1 cellular context compared by ENCODE assay signal in genomic region chr11:66279092-66279797, GRCh38.
TF ChIP-seq lines count a peak whose summit lies in the region.

No MANE protein-coding gene starts in this region.

TF ChIP-seq in GM23338, 12 proteins besides CTCF, POLR2A, EP300 and RAD21:
- TF ChIP-seq ZNF331 (CRISPR knock-in tag; IDR thresholded peaks at IDR 0.05; ENCODE audit: low read depth) (no peak), CREB1 (CRISPR knock-in tag; IDR thresholded peaks at IDR 0.05; ENCODE audit: low read depth) (no peak), JUNB (IDR thresholded peaks at IDR 0.05; ENCODE audit: unreplicated experiment) (no peak), EZH2 (IDR thresholded peaks at IDR 0.05; ENCODE audit: low read depth, unreplicated experiment) (no peak), EZH2phosphoT487 (IDR thresholded peaks at IDR 0.05; ENCODE audit: unreplicated experiment) (no peak), POLR2AphosphoS5 (IDR thresholded peaks at IDR 0.05; ENCODE audit: low read depth) (no peak), REST (IDR thresholded peaks at IDR 0.05; ENCODE audit: unreplicated experiment) (no peak), STAT1 (IDR thresholded peaks at IDR 0.05; ENCODE audit: unreplicated experiment) (no peak), ZNF114 (CRISPR knock-in tag; IDR thresholded peaks at IDR 0.05) (no peak)
- TF ChIP-seq, protein P1, sequence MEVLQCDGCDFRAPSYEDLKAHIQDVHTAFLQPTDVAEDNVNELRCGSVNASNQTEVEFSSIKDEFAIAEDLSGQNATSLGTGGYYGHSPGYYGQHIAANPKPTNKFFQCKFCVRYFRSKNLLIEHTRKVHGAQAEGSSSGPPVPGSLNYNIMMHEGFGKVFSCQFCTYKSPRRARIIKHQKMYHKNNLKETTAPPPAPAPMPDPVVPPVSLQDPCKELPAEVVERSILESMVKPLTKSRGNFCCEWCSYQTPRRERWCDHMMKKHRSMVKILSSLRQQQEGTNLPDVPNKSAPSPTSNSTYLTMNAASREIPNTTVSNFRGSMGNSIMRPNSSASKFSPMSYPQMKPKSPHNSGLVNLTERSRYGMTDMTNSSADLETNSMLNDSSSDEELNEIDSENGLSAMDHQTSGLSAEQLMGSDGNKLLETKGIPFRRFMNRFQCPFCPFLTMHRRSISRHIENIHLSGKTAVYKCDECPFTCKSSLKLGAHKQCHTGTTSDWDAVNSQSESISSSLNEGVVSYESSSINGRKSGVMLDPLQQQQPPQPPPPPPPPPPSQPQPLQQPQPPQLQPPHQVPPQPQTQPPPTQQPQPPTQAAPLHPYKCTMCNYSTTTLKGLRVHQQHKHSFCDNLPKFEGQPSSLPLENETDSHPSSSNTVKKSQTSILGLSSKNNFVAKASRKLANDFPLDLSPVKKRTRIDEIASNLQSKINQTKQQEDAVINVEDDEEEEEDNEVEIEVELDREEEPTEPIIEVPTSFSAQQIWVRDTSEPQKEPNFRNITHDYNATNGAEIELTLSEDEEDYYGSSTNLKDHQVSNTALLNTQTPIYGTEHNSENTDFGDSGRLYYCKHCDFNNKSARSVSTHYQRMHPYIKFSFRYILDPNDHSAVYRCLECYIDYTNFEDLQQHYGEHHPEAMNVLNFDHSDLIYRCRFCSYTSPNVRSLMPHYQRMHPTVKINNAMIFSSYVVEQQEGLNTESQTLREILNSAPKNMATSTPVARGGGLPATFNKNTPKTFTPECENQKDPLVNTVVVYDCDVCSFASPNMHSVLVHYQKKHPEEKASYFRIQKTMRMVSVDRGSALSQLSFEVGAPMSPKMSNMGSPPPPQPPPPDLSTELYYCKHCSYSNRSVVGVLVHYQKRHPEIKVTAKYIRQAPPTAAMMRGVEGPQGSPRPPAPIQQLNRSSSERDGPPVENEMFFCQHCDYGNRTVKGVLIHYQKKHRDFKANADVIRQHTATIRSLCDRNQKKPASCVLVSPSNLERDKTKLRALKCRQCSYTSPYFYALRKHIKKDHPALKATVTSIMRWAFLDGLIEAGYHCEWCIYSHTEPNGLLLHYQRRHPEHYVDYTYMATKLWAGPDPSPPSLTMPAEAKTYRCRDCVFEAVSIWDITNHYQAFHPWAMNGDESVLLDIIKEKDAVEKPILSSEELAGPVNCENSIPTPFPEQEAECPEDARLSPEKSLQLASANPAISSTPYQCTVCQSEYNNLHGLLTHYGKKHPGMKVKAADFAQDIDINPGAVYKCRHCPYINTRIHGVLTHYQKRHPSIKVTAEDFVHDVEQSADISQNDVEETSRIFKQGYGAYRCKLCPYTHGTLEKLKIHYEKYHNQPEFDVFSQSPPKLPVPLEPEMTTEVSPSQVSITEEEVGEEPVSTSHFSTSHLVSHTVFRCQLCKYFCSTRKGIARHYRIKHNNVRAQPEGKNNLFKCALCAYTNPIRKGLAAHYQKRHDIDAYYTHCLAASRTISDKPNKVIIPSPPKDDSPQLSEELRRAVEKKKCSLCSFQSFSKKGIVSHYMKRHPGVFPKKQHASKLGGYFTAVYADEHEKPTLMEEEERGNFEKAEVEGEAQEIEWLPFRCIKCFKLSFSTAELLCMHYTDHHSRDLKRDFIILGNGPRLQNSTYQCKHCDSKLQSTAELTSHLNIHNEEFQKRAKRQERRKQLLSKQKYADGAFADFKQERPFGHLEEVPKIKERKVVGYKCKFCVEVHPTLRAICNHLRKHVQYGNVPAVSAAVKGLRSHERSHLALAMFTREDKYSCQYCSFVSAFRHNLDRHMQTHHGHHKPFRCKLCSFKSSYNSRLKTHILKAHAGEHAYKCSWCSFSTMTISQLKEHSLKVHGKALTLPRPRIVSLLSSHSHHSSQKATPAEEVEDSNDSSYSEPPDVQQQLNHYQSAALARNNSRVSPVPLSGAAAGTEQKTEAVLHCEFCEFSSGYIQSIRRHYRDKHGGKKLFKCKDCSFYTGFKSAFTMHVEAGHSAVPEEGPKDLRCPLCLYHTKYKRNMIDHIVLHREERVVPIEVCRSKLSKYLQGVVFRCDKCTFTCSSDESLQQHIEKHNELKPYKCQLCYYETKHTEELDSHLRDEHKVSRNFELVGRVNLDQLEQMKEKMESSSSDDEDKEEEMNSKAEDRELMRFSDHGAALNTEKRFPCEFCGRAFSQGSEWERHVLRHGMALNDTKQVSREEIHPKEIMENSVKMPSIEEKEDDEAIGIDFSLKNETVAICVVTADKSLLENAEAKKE (CRISPR knock-in tag; IDR thresholded peaks at IDR 0.05): no peak
- TF ChIP-seq, protein P2, sequence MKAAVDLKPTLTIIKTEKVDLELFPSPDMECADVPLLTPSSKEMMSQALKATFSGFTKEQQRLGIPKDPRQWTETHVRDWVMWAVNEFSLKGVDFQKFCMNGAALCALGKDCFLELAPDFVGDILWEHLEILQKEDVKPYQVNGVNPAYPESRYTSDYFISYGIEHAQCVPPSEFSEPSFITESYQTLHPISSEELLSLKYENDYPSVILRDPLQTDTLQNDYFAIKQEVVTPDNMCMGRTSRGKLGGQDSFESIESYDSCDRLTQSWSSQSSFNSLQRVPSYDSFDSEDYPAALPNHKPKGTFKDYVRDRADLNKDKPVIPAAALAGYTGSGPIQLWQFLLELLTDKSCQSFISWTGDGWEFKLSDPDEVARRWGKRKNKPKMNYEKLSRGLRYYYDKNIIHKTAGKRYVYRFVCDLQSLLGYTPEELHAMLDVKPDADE (IDR thresholded peaks at IDR 0.05): no peak
